ENCODE assay signal across 8 cellular contexts in genomic region chr14:52315355-52315718, GRCh38. TPM values are rescaled to one million over a fixed set of nuclear protein-coding genes. Genes with fewer than 3 reads are reported as not detected.
DNase-seq lines count a peak whose midpoint lies in the region; ATAC-seq and TF ChIP-seq lines count a peak whose summit lies in the region.

No MANE protein-coding gene starts in this region.

- H3K4me1 ChIP-seq in skeletal muscle satellite cell (ENCODE audit: control insufficient read depth, insufficient read depth, low read length) = peaks cover 53% of the 10 kb centered on the region

- peak overlapping the region; percentile 94 for H3K4me3 Mint-ChIP-seq in glutamatergic neuron (ENCODE audit: unreplicated experiment)

- H3K4me2 ChIP-seq in skeletal muscle satellite cell (ENCODE audit: low read length) = peak overlapping the region; percentile 95

- no peak for DNase-seq in glutamatergic neuron
- DNase-seq in epidermal melanocyte (ENCODE audit: insufficient read length, low spot score) = no peak
- DNase-seq in ureter (ENCODE audit: low spot score) = no peak

- H3K27ac Mint-ChIP-seq in glutamatergic neuron (ENCODE audit: unreplicated experiment) = no peak overlapping the region

- peaks cover 19% of the 10 kb centered on the region for H3K27me3 Mint-ChIP-seq in glutamatergic neuron (ENCODE audit: unreplicated experiment)

- H3K36me3 ChIP-seq in skeletal muscle satellite cell (ENCODE audit: insufficient read depth, low read length) = peaks cover 16% of the 10 kb centered on the region

- H3K27me3 ChIP-seq in skeletal muscle satellite cell (ENCODE audit: control insufficient read depth, insufficient read depth, low read length) = no peaks in the 10 kb centered on the region

- H3K4me3 ChIP-seq in skeletal muscle satellite cell (ENCODE audit: low read length) = peak overlapping the region; percentile 93

- peak overlapping the region; percentile 98 for H3K9ac ChIP-seq in skeletal muscle satellite cell (ENCODE audit: low read depth, low read length)

- ATAC-seq in GM21723 (IDR thresholded peaks at IDR 0.05; ENCODE audit: unreplicated experiment) (peak; percentile 4), GM18502 (IDR thresholded peaks at IDR 0.05; ENCODE audit: poor library complexity, unreplicated experiment) (no peak), HG03520 (IDR thresholded peaks at IDR 0.05; ENCODE audit: unreplicated experiment) (no peak)

- peaks cover 3% of the 10 kb centered on the region for H3K36me3 Mint-ChIP-seq in glutamatergic neuron (ENCODE audit: unreplicated experiment)

- TF ChIP-seq CTCF in VCaP (conservative IDR thresholded peaks at IDR 0.05) = no peak
- no peak for TF ChIP-seq CTCF in glutamatergic neuron (IDR thresholded peaks at IDR 0.05; ENCODE audit: partially characterized antibody, unreplicated experiment)

- no peaks in the 10 kb centered on the region for H3K9me3 ChIP-seq in skeletal muscle satellite cell (replicated peaks; ENCODE audit: low read length)

- H3K27ac ChIP-seq in VCaP = peak overlapping the region; percentile 66; the same call in 1 of the 2 replicates

- H3K4me1 Mint-ChIP-seq in glutamatergic neuron (ENCODE audit: low read depth, unreplicated experiment) = peaks cover 3% of the 10 kb centered on the region

- peaks cover 6% of the 10 kb centered on the region for H3K9me3 Mint-ChIP-seq in glutamatergic neuron (ENCODE audit: unreplicated experiment)

RNA-seq across cellular contexts. Expression of gene PTGER2, which starts 1.2 kb away (rescaled TPM):
- total RNA-seq in glutamatergic neuron (ENCODE audit: unreplicated experiment) (not detected), ureter (3.4 TPM)
- 29.2 and 31.2 TPM in 2 replicates for total RNA-seq in skeletal muscle satellite cell (2012; rRNA removed)

RNA-seq across cellular contexts. Expression of gene PTGDR, which starts 47.8 kb away (rescaled TPM):
- not detected for total RNA-seq in glutamatergic neuron (ENCODE audit: unreplicated experiment)
- 1.3 and 1.8 TPM in 2 replicates for total RNA-seq in skeletal muscle satellite cell (2012; rRNA removed)
- total RNA-seq in ureter = 2.7 TPM
